In the genomic region with DNA sequence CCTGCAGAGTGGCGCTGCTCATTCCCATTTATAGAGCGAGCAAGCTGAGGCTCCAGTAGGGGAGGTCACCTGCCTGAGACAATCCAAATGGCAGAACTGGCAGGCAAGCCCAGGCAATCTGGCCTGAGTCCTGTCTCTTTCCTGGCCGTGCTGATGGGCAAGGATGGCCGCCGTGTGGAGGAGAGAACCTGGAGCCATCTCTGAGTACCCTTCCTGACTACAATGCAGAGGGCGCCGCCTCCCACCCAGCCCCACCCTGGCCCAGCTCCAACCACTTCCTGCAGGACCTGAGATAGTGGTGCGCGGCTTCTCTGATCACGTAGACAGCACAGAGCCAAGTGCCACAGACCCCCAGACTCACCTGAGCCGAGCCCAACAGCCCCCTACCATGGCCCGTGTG, we compare ENCODE assay signal across 8 cellular contexts. TPM values are rescaled to one million over a fixed set of nuclear protein-coding genes. Genes with fewer than 3 reads are reported as not detected.
A peak's percentile ranks its signal among the peaks of the same experiment; 100 is the strongest.
DNase-seq lines count a peak whose midpoint lies in the region; ATAC-seq lines count a peak whose summit lies in the region.

No MANE protein-coding gene starts in this region.

- H3K4me1 Mint-ChIP-seq in T-cell: peaks cover 76 to 85% (median 81%) of the 10 kb centered on the region in 3 donors
- H3K4me1 Mint-ChIP-seq in effector memory CD8-positive, alpha-beta T cell (ENCODE audit: low read depth in 2 of 2): peaks cover 51 to 73% of the 10 kb centered on the region in 2 donors

- H3K27me3 Mint-ChIP-seq in T-cell: no peaks in the 10 kb centered on the region
- H3K27me3 Mint-ChIP-seq in effector memory CD8-positive, alpha-beta T cell: no peaks in the 10 kb centered on the region

- POLR2A ChIA-PET in T-cell (lab: Charles Lee): interaction anchor here (0.6 to 0.7 kb wide), 3 partner anchors 238 to 873 kb away, joined by 3 to 4 read pairs (median 3); no protein-coding TSS in a partner anchor

- H3K4me3 ChIP-seq in H7 (ENCODE audit: insufficient read depth, low read depth, low read length): no peak overlapping the region

- ATAC-seq in T-cell (replicated peaks in 1 of 4) (peak in 2 of 4 experiments; percentile 23 to 31), sciatic nerve (no peak), GM18907 (IDR thresholded peaks at IDR 0.05; ENCODE audit: unreplicated experiment) (no peak)
- peak; percentile 36 for ATAC-seq in effector memory CD8-positive, alpha-beta T cell (replicated peaks)

- peaks cover 4% of the 10 kb centered on the region for H3K36me3 ChIP-seq in H7 (replicated peaks; ENCODE audit: control insufficient read depth, insufficient read depth, low read length)

- CTCF ChIA-PET in T-cell (lab: Charles Lee): interaction anchor here in 1 of 2 donors (0.7 to 1.4 kb wide), 3 partner anchors 13 to 122 kb away, joined by 3 to 5 read pairs (median 4); no protein-coding TSS in a partner anchor

- peak overlapping the region; percentile 6 to 62 (median 45) for H3K4me3 Mint-ChIP-seq in T-cell
- H3K4me3 Mint-ChIP-seq in effector memory CD8-positive, alpha-beta T cell: peak overlapping the region; percentile 75 to 77

- peak overlapping the region; percentile 97 to 98 for H3K27ac Mint-ChIP-seq in T-cell
- peak overlapping the region; percentile 94 for H3K27ac Mint-ChIP-seq in effector memory CD8-positive, alpha-beta T cell

- no peaks in the 10 kb centered on the region for H3K9me3 Mint-ChIP-seq in T-cell
- no peaks in the 10 kb centered on the region for H3K9me3 Mint-ChIP-seq in effector memory CD8-positive, alpha-beta T cell

- peaks cover 24% of the 10 kb centered on the region for H3K36me3 Mint-ChIP-seq in T-cell
- H3K36me3 Mint-ChIP-seq in effector memory CD8-positive, alpha-beta T cell (ENCODE audit: insufficient read depth): peaks cover 31% of the 10 kb centered on the region

- H3K27me3 ChIP-seq in H7 (ENCODE audit: control insufficient read depth, insufficient read depth, low read length): no peaks in the 10 kb centered on the region

- DNase-seq in H7 (peak; percentile 43), T-cell (peak in 10 of 34 experiments; percentile 26 to 57 (median 34)), sciatic nerve (ENCODE audit: low spot score) (peak; percentile 44), NCI-H146 treated with DMSO at 0.1 percent for 48 hours (lab: John Stamatoyannopoulos, UW; ENCODE audit: unreplicated experiment) (no peak), NCI-H1436 (lab: John Stamatoyannopoulos, UW) (no peak), AG20443 (ENCODE audit: low spot score) (no peak)
- no peak for DNase-seq in effector memory CD8-positive, alpha-beta T cell

- intact Hi-C loops in sciatic nerve (cut with DNase I): no loop called here

RNA-seq across cellular contexts. Expression of a gene that starts 7.0 kb away (rescaled TPM):
- total RNA-seq in H7 (2014; rRNA removed; shearing (Covaris generic)): not detected in 2 replicates
- 1 to 10 TPM in 3 of 5 donors, under 1 TPM in 1, not detected in 1; 0.54 to 2.9 (median 2.1) TPM for total RNA-seq in T-cell
- total RNA-seq in sciatic nerve: 1.1 TPM

RNA-seq across cellular contexts. Expression of a gene that starts 20.5 kb away (rescaled TPM):
- total RNA-seq in H7 (2014; rRNA removed; shearing (Covaris generic)): 63.8 and 86.9 TPM in 2 replicates
- 10 to 100 TPM; 12.2 to 32.7 (median 27.1) TPM for total RNA-seq in T-cell
- 39.1 TPM for total RNA-seq in sciatic nerve

RNA-seq across cellular contexts. Expression of a gene that starts 20.5 kb away (rescaled TPM):
- total RNA-seq in H7 (2014; rRNA removed; shearing (Covaris generic)): 85.8 and 99.0 TPM in 2 replicates
- total RNA-seq in T-cell: 10 to 100 TPM; 49.8 to 99.9 (median 88.3) TPM
- total RNA-seq in sciatic nerve: 39.8 TPM

RNA-seq across cellular contexts. Expression of a gene that starts 27.1 kb away (rescaled TPM):
- 2.9 and 4.5 TPM in 2 replicates for total RNA-seq in H7 (2014; rRNA removed; shearing (Covaris generic))
- total RNA-seq in T-cell: 10 to 100 TPM; 63.4 to 78.1 (median 73.4) TPM
- total RNA-seq in sciatic nerve: 36.9 TPM

RNA-seq across cellular contexts. Expression of a gene that starts 60.0 kb away (rescaled TPM):
- 60.3 and 63.8 TPM in 2 replicates for total RNA-seq in H7 (2014; rRNA removed; shearing (Covaris generic))
- total RNA-seq in T-cell: 100 to 1,000 TPM; 119 to 159 (median 154) TPM
- total RNA-seq in sciatic nerve: 71.5 TPM

Comparison
In these comparisons a context has a peak if more than half of its experiments do, and no peak if none do; other contexts are left out.
1. DNase-seq: peak in H7 (single experiment) and sciatic nerve (single experiment); none in effector memory CD8-positive, alpha-beta T cell (0 of 3), NCI-H146 treated with DMSO at 0.1 percent for 48 hours (single experiment), NCI-H1436 (single experiment) and AG20443 (single experiment).